13 cellular contexts compared by ENCODE assay signal in the genomic region with DNA sequence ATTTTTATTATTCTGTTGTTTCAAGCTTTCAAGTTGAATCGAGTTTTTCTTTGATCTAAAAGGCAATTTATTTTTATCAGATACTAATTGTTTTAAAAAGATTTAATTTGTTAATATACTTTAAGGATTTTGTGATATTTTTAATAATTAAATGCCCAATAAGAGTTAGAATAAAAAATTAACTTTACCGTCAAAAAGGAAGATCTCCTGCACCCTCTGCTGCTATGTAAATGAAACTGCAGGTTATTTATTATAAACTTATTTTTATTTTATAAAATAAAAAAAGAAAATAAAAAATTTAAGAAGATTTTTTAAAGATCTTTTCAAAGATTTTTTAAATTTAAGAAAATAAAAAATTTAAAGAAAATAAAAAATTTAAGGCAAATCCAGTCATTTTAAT.
A peak's percentile ranks its signal among the peaks of the same experiment; 100 is the strongest.
DNase-seq lines count a peak whose midpoint lies in the region; ATAC-seq and TF ChIP-seq lines count a peak whose summit lies in the region.
"Had no signal": no experiment of that assay in that cellular context is flagged by ENCODE, and none has a peak within 500 bp of the region (broad histone marks: within the 10 kb centered on the region; RNA-seq: fewer than 3 reads in every experiment).

No MANE protein-coding gene starts in this region.

- ATAC-seq in GM21825 (IDR thresholded peaks at IDR 0.05; ENCODE audit: unreplicated experiment): no peak
- ATAC-seq: activated CD4-positive, alpha-beta T cell treated with anti-CD3 and anti-CD28 coated beads for 36 hours had no signal

- CTCF ChIA-PET in HEK293T (lab: Yijun Ruan, JAX): no interaction called here

- no peaks in the 10 kb centered on the region for H3K9me3 ChIP-seq in colonic mucosa
- H3K9me3 ChIP-seq: HAP-1 had no signal

- no peaks in the 10 kb centered on the region for H3K4me1 ChIP-seq in colonic mucosa
- H3K4me1 ChIP-seq: HAP-1 had no signal

- DNase-seq in EH (ENCODE audit: low read depth) (peak; percentile 2), colonic mucosa (no peak), mucosa of gallbladder (ENCODE audit: low spot score) (no peak), HEK293T (ENCODE audit: extremely low spot score) (no peak), ureter (ENCODE audit: low spot score) (no peak)
- DNase-seq: activated CD4-positive, alpha-beta T cell treated with anti-CD3 and anti-CD28 coated beads for 36 hours; anterior cingulate cortex; NCI-H774 had no signal

- H3K9ac ChIP-seq in colonic mucosa (ENCODE audit: low read depth in 2 of 2, low read length in 2 of 2): no peak overlapping the region

- no peak overlapping the region for H3K4me3 ChIP-seq in colonic mucosa
- H3K4me3 ChIP-seq: HAP-1 had no signal

- H3K9me3 Mint-ChIP-seq in nephron: no peaks in the 10 kb centered on the region
- H3K9me3 Mint-ChIP-seq: stimulated activated naive CD8-positive, alpha-beta T cell treated with anti-CD3 and anti-CD28 coated beads, Interleukin-15, Interleukin-2, amounts not matched to agents 100 ng/mL and 50 ng/mL, for 24 hours had no signal

- no peak overlapping the region for H3K27ac Mint-ChIP-seq in nephron
- H3K27ac Mint-ChIP-seq: activated CD4-positive, alpha-beta T cell treated with anti-CD3 and anti-CD28 coated beads for 36 hours; stimulated activated naive CD8-positive, alpha-beta T cell treated with anti-CD3 and anti-CD28 coated beads, Interleukin-15, Interleukin-2, amounts not matched to agents 100 ng/mL and 50 ng/mL, for 24 hours had no signal

- no peaks in the 10 kb centered on the region for H3K36me3 ChIP-seq in colonic mucosa
- H3K36me3 ChIP-seq: HAP-1 had no signal

- intact Hi-C loops in colonic mucosa (cut with DNase I): no loop called here

- H3K27ac ChIP-seq in colonic mucosa: no peak overlapping the region

- POLR2A ChIA-PET in HEK293T (lab: Yijun Ruan, JAX): no interaction called here

- no peaks in the 10 kb centered on the region for H3K27me3 ChIP-seq in colonic mucosa

- H3K4me1 Mint-ChIP-seq in nephron: no peaks in the 10 kb centered on the region
- H3K4me1 Mint-ChIP-seq: activated CD4-positive, alpha-beta T cell treated with anti-CD3 and anti-CD28 coated beads for 36 hours had no signal

- H3K4me3 Mint-ChIP-seq in nephron: no peak overlapping the region
- H3K4me3 Mint-ChIP-seq: activated CD4-positive, alpha-beta T cell treated with anti-CD3 and anti-CD28 coated beads for 36 hours; stimulated activated naive CD8-positive, alpha-beta T cell treated with anti-CD3 and anti-CD28 coated beads, Interleukin-15, Interleukin-2, amounts not matched to agents 100 ng/mL and 50 ng/mL, for 24 hours had no signal

- H3K27me3 Mint-ChIP-seq in nephron (ENCODE audit: low read depth): no peaks in the 10 kb centered on the region
- H3K27me3 Mint-ChIP-seq: activated CD4-positive, alpha-beta T cell treated with anti-CD3 and anti-CD28 coated beads for 36 hours; stimulated activated naive CD8-positive, alpha-beta T cell treated with anti-CD3 and anti-CD28 coated beads, Interleukin-15, Interleukin-2, amounts not matched to agents 100 ng/mL and 50 ng/mL, for 24 hours had no signal

- TF ChIP-seq CTCF in LNCAP (IDR thresholded peaks at IDR 0.05) (peak; percentile 42), colonic mucosa (IDR thresholded peaks at IDR 0.05) (peak; percentile 50), nephron (IDR thresholded peaks at IDR 0.05; ENCODE audit: unreplicated experiment in 3 of 3) (peak; percentile 57 to 89 (median 65))

- H3K36me3 Mint-ChIP-seq in nephron (ENCODE audit: low read depth): no peaks in the 10 kb centered on the region

TF ChIP-seq in HEK293T, 16 proteins besides CTCF, POLR2A, EP300 and RAD21:
- TF ChIP-seq FOXA1 (IDR thresholded peaks at IDR 0.05): no peak
- TF ChIP-seq, protein P1, sequence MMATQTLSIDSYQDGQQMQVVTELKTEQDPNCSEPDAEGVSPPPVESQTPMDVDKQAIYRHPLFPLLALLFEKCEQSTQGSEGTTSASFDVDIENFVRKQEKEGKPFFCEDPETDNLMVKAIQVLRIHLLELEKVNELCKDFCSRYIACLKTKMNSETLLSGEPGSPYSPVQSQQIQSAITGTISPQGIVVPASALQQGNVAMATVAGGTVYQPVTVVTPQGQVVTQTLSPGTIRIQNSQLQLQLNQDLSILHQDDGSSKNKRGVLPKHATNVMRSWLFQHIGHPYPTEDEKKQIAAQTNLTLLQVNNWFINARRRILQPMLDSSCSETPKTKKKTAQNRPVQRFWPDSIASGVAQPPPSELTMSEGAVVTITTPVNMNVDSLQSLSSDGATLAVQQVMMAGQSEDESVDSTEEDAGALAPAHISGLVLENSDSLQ (IDR thresholded peaks at IDR 0.05): no peak
- TF ChIP-seq ARNT (IDR thresholded peaks at IDR 0.05): no peak
- no peak for TF ChIP-seq L3MBTL2 (conservative IDR thresholded peaks at IDR 0.05)
- no peak for TF ChIP-seq FOXM1 (IDR thresholded peaks at IDR 0.05; ENCODE audit: borderline replicate concordance)
